In the genomic region with DNA sequence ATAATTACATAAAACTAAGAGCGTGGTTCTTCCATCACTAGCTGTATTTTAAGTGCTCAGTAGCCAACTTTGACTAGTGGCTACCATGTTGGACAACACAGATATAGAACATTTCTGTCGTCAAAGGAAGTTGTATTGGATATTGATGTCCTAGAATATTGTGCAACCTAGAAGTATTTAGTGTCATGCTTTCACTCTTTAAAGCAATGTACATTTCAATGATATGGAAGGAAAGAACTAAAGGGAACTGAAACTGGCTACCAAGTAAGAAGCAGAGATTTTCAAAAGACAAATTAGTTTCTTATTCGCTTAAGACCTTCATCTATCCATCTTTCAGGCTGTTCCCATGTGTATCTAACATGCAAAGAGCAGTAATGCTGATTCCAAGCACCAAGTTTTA, we compare ENCODE assay signal across 14 cellular contexts.
DNase-seq lines count a peak whose midpoint lies in the region; ATAC-seq and TF ChIP-seq lines count a peak whose summit lies in the region.
"Had no signal": no experiment of that assay in that cellular context is flagged by ENCODE, and none has a peak within 500 bp of the region (broad histone marks: within the 10 kb centered on the region; RNA-seq: fewer than 3 reads in every experiment).

No MANE protein-coding gene starts in this region.

- H3K9ac ChIP-seq in BLaER1 treated with 17β-estradiol and CSF1 and Interleukin-3, amounts not matched to agents 10 nM and 100 nM: no peak overlapping the region
- H3K9ac ChIP-seq in OCI-LY3 (ENCODE audit: low read length) (no peak overlapping the region), mesenchymal stem cell (ENCODE audit: low read length) (no peak overlapping the region)

- peak overlapping the region in 3 of 7 donors; percentile 12 to 69 (median 28) for H3K27ac Mint-ChIP-seq in CD14-positive monocyte

- no peak overlapping the region for H2BK120ac ChIP-seq in mesenchymal stem cell (ENCODE audit: low read depth, low read length)

- no peaks in the 10 kb centered on the region for H3K9me3 Mint-ChIP-seq in CD14-positive monocyte

- no peak for TF ChIP-seq POLR2A in sigmoid colon (IDR thresholded peaks at IDR 0.05)

- H4K20me1 ChIP-seq in BLaER1 treated with 17β-estradiol and CSF1 and Interleukin-3, amounts not matched to agents 10 nM and 100 nM: peaks cover 0 to 77% (median 53%) of the 10 kb centered on the region in 11 experiments; a peak in 14 of 22 replicates
- H4K20me1 ChIP-seq in OCI-LY3 (ENCODE audit: insufficient read depth, low read length): no peaks in the 10 kb centered on the region

- H3K14ac ChIP-seq in mesenchymal stem cell (ENCODE audit: low read length in 2 of 2): no peak overlapping the region

- H3K18ac ChIP-seq in mesenchymal stem cell (ENCODE audit: low read depth in 1 of 2, low read length in 2 of 2): no peak overlapping the region

- H3K4me3 Mint-ChIP-seq in CD14-positive monocyte: no peak overlapping the region

- peaks cover 7 to 100% (median 92%) of the 10 kb centered on the region in 11 experiments for H3K36me3 ChIP-seq in BLaER1 treated with 17β-estradiol and CSF1 and Interleukin-3, amounts not matched to agents 10 nM and 100 nM
- H3K36me3 ChIP-seq in OCI-LY3 (replicated peaks; ENCODE audit: low read depth, low read length) (peaks cover 5% of the 10 kb centered on the region), sigmoid colon (peaks cover 6 to 38% (median 17%) of the 10 kb centered on the region in 4 donors), mesenchymal stem cell (ENCODE audit: control insufficient read depth in 1 of 2, insufficient read depth in 2 of 2, low read depth in 1 of 2, low read length in 2 of 2) (peaks cover 25 to 82% of the 10 kb centered on the region in 2 experiments)

- H3K4me1 ChIP-seq in BLaER1 treated with 17β-estradiol and CSF1 and Interleukin-3, amounts not matched to agents 10 nM and 100 nM: peaks cover 60 to 73% (median 67%) of the 10 kb centered on the region in 10 experiments
- H3K4me1 ChIP-seq in OCI-LY3 (ENCODE audit: low read length): peaks cover 67% of the 10 kb centered on the region
- peaks cover 0 to 74% (median 64%) of the 10 kb centered on the region in 4 donors for H3K4me1 ChIP-seq in sigmoid colon
- H3K4me1 ChIP-seq in mesenchymal stem cell (ENCODE audit: control insufficient read depth, insufficient read depth, low read depth, low read length): peaks cover 17% of the 10 kb centered on the region

- peak overlapping the region in 7 of 11 experiments; percentile 4 to 82 (median 42); a peak in 11 of 22 replicates for H3K27ac ChIP-seq in BLaER1 treated with 17β-estradiol and CSF1 and Interleukin-3, amounts not matched to agents 10 nM and 100 nM
- peak overlapping the region; percentile 67 for H3K27ac ChIP-seq in OCI-LY3 (ENCODE audit: low read length)
- peak overlapping the region in 1 of 4 donors; percentile 8 for H3K27ac ChIP-seq in sigmoid colon
- H3K27ac ChIP-seq in mesenchymal stem cell (ENCODE audit: low read length, poor library complexity, severe bottlenecking): no peak overlapping the region
- H3K27ac ChIP-seq: neutrophil, SK-N-MC had no signal

- H3K23ac ChIP-seq in mesenchymal stem cell (ENCODE audit: low read length in 2 of 2): no peak overlapping the region

- no peak overlapping the region for H4K91ac ChIP-seq in mesenchymal stem cell (ENCODE audit: low read length)

- H3K4me2 ChIP-seq in BLaER1 treated with 17β-estradiol and CSF1 and Interleukin-3, amounts not matched to agents 10 nM and 100 nM: peak overlapping the region; percentile 49 to 89 (median 76); a peak in 20 of 22 replicates
- H3K4me2 ChIP-seq in OCI-LY3 (ENCODE audit: low read length) (peak overlapping the region; percentile 83), mesenchymal stem cell (ENCODE audit: low read length, poor library complexity, severe bottlenecking) (no peak overlapping the region)

- H3K79me2 ChIP-seq in OCI-LY3 (ENCODE audit: low read length): no peaks in the 10 kb centered on the region

- H2BK12ac ChIP-seq in mesenchymal stem cell (ENCODE audit: low read length in 2 of 2): no peak overlapping the region

- DNase-seq in sigmoid colon: no peak
- no peak for DNase-seq in mesenchymal stem cell
- no peak for DNase-seq in omental fat pad (ENCODE audit: low spot score)
- no peak for DNase-seq in CD14-positive monocyte (ENCODE audit: low spot score)
- DNase-seq: activated CD4-positive, alpha-beta T cell treated with anti-CD3 and anti-CD28 coated beads, Interleukin-2, amount 50 U/mL, for 1 hour; activated naive CD4-positive, alpha-beta T cell treated with Interleukin-2 at 50 U/mL for 16 hours; EL; kidney glomerular epithelial cell had no signal

- no peak overlapping the region for H2AK5ac ChIP-seq in mesenchymal stem cell (ENCODE audit: low read length, severe bottlenecking)

- H3K4me3 ChIP-seq in BLaER1 treated with 17β-estradiol and CSF1 and Interleukin-3, amounts not matched to agents 10 nM and 100 nM: no peak overlapping the region
- H3K4me3 ChIP-seq in OCI-LY3 (ENCODE audit: low read length) (peak overlapping the region; percentile 67), sigmoid colon (no peak overlapping the region), mesenchymal stem cell (ENCODE audit: insufficient read depth in 1 of 2, low read depth in 1 of 2, low read length in 2 of 2) (no peak overlapping the region)
- H3K4me3 ChIP-seq: SK-N-MC had no signal

- peaks cover 0 to 2% (median 0%) of the 10 kb centered on the region in 3 donors for H3K27me3 Mint-ChIP-seq in CD14-positive monocyte (ENCODE audit: low read depth in 3 of 3)

- peak; percentile 28 for ATAC-seq in GM19043 (IDR thresholded peaks at IDR 0.05; ENCODE audit: low read depth, unreplicated experiment)
- peak; percentile 34 for ATAC-seq in HG03103 (IDR thresholded peaks at IDR 0.05; ENCODE audit: low read depth, unreplicated experiment)
- no peak for ATAC-seq in omental fat pad (ENCODE audit: low FRiP score)

- H4K8ac ChIP-seq in mesenchymal stem cell (ENCODE audit: low read length): no peak overlapping the region

- peaks cover 13% of the 10 kb centered on the region for H3K79me1 ChIP-seq in mesenchymal stem cell (replicated peaks; ENCODE audit: low read length, poor library complexity, severe bottlenecking)

- no peak overlapping the region for H2AFZ ChIP-seq in OCI-LY3 (ENCODE audit: low read depth, low read length)
- no peak overlapping the region for H2AFZ ChIP-seq in mesenchymal stem cell (ENCODE audit: low read depth, low read length)

- H3K9me3 ChIP-seq in BLaER1 treated with 17β-estradiol and CSF1 and Interleukin-3, amounts not matched to agents 10 nM and 100 nM (replicated peaks in 1 of 11): no peaks in the 10 kb centered on the region
- H3K9me3 ChIP-seq in OCI-LY3 (ENCODE audit: insufficient read depth, low read length) (no peaks in the 10 kb centered on the region), sigmoid colon (no peaks in the 10 kb centered on the region), mesenchymal stem cell (ENCODE audit: control insufficient read depth, low read length) (no peaks in the 10 kb centered on the region)
- H3K9me3 ChIP-seq: neutrophil had no signal

- peaks cover 8% of the 10 kb centered on the region for H3K4me1 Mint-ChIP-seq in CD14-positive monocyte

- H2BK15ac ChIP-seq in mesenchymal stem cell (ENCODE audit: low read depth, poor library complexity, severe bottlenecking): no peak overlapping the region

- H3K36me3 Mint-ChIP-seq in CD14-positive monocyte: peaks cover 58 to 87% of the 10 kb centered on the region in 2 donors

- no peak overlapping the region for H2BK5ac ChIP-seq in mesenchymal stem cell (ENCODE audit: low read depth, low read length, poor library complexity, severe bottlenecking)

- intact Hi-C loops in sigmoid colon (cut with DNase I): no loop called here
- intact Hi-C loops in CD14-positive monocyte (cut with micrococcal nuclease): no loop called here

- WGBS in sigmoid colon, 2 donors: 76 to 93% methylated on average over 3 of the region's 3 CpGs
- 100% methylated on average over 3 of the region's 3 CpGs for WGBS in mesenchymal stem cell

- no peak overlapping the region for H3K4ac ChIP-seq in mesenchymal stem cell (ENCODE audit: low read depth in 1 of 2, low read length in 2 of 2)

- TF ChIP-seq EP300 in sigmoid colon (IDR thresholded peaks at IDR 0.05): peak in 1 of 4 donors; percentile 21

- TF ChIP-seq CTCF in OCI-LY3 (IDR thresholded peaks at IDR 0.05; ENCODE audit: low read depth, low read length) (no peak), sigmoid colon (IDR thresholded peaks at IDR 0.05) (no peak), omental fat pad (IDR thresholded peaks at IDR 0.05) (no peak), CD14-positive monocyte (IDR thresholded peaks at IDR 0.05) (no peak)

- no peaks in the 10 kb centered on the region for H3K27me3 ChIP-seq in BLaER1 treated with 17β-estradiol and CSF1 and Interleukin-3, amounts not matched to agents 10 nM and 100 nM
- H3K27me3 ChIP-seq in OCI-LY3 (ENCODE audit: low read depth, low read length) (no peaks in the 10 kb centered on the region), sigmoid colon (no peaks in the 10 kb centered on the region), mesenchymal stem cell (ENCODE audit: control insufficient read depth in 1 of 2, insufficient read depth in 1 of 2, low read length in 2 of 2) (no peaks in the 10 kb centered on the region)
- H3K27me3 ChIP-seq: neutrophil had no signal
